In the genomic region with DNA sequence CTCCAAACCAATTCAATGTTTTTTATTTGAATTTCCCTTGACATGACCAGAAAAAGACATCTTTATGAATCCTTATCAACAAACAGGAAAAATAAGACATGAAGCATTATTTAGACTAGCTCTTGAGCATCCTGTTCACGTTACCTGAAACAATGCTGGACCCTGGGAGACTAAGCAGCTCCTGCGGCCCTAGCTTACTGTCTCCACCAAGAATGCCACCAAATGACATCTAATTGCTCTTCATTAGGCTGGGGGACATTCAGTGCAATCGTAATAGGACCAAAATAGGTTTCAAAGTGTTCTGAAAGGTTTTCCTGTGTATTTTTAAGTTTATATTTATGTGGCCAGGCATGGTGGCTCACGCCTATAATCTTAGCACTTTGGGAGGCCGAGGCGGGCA, we compare ENCODE assay signal across 13 cellular contexts. TPM values are rescaled to one million over a fixed set of nuclear protein-coding genes. Genes with fewer than 3 reads are reported as not detected.
A peak's percentile ranks its signal among the peaks of the same experiment; 100 is the strongest.
DNase-seq lines count a peak whose midpoint lies in the region; ATAC-seq, FAIRE-seq and TF ChIP-seq lines count a peak whose summit lies in the region.
"Had no signal": no experiment of that assay in that cellular context is flagged by ENCODE, and none has a peak within 500 bp of the region (broad histone marks: within the 10 kb centered on the region; RNA-seq: fewer than 3 reads in every experiment).

No MANE protein-coding gene starts in this region.

- TF ChIP-seq CTCF in adrenal gland (IDR thresholded peaks at IDR 0.05), result no peak
- TF ChIP-seq CTCF in D721Med (IDR thresholded peaks at IDR 0.05; ENCODE audit: insufficient read depth, missing control alignments), result no peak

- no peaks in the 10 kb centered on the region for H3K27me3 ChIP-seq in adrenal gland

- H3K9me3 Mint-ChIP-seq in activated CD4-positive, alpha-beta T cell treated with anti-CD3 and anti-CD28 coated beads for 36 hours (ENCODE audit: low read depth), result no peaks in the 10 kb centered on the region
- no peaks in the 10 kb centered on the region for H3K9me3 Mint-ChIP-seq in memory B cell
- H3K9me3 Mint-ChIP-seq: WTC11 had no signal

- 74 to 84% (median 79%) methylated on average over 6 of the region's 6 CpGs for WGBS in adrenal gland, 4 donors

- H3K27ac ChIP-seq in adrenal gland (peak overlapping the region in 4 of 5 donors; percentile 18 to 88 (median 81)), substantia nigra (ENCODE audit: low read depth, low read length, poor library complexity, severe bottlenecking) (peak overlapping the region; percentile 76)

- H3K36me3 Mint-ChIP-seq in activated CD4-positive, alpha-beta T cell treated with anti-CD3 and anti-CD28 coated beads for 36 hours (ENCODE audit: low read depth), result peaks cover 47% of the 10 kb centered on the region
- peaks cover 6% of the 10 kb centered on the region for H3K36me3 Mint-ChIP-seq in memory B cell
- H3K36me3 Mint-ChIP-seq: WTC11 had no signal

- no peaks in the 10 kb centered on the region for H3K27me3 Mint-ChIP-seq in activated CD4-positive, alpha-beta T cell treated with anti-CD3 and anti-CD28 coated beads for 36 hours
- H3K27me3 Mint-ChIP-seq in memory B cell, result no peaks in the 10 kb centered on the region

- intact Hi-C loops in activated CD4-positive, alpha-beta T cell treated with anti-CD3 and anti-CD28 coated beads for 36 hours (cut with DNase I, micrococcal nuclease), result no loop called here
- intact Hi-C loops in adrenal gland (cut with DNase I), result no loop called here

- no peak for TF ChIP-seq POLR2A in adrenal gland (IDR thresholded peaks at IDR 0.05)

- POLR2A ChIA-PET in activated CD4-positive, alpha-beta T cell treated with anti-CD3 and anti-CD28 coated beads for 36 hours (lab: Charles Lee), result interaction anchor here (1.1 to 1.8 kb wide), 3 partner anchors 24 to 74 kb away, joined by 3 to 8 read pairs (median 4); partner anchors contain the start of gene NFE2L2

- peaks cover 74% of the 10 kb centered on the region for H3K4me1 Mint-ChIP-seq in activated CD4-positive, alpha-beta T cell treated with anti-CD3 and anti-CD28 coated beads for 36 hours
- peaks cover 47% of the 10 kb centered on the region for H3K4me1 Mint-ChIP-seq in memory B cell

- no peak for ATAC-seq in activated CD4-positive, alpha-beta T cell treated with anti-CD3 and anti-CD28 coated beads for 36 hours
- no peak for ATAC-seq in memory B cell (ENCODE audit: low read depth)
- ATAC-seq: WTC11 had no signal

- peak overlapping the region; percentile 72 for H3K27ac Mint-ChIP-seq in activated CD4-positive, alpha-beta T cell treated with anti-CD3 and anti-CD28 coated beads for 36 hours
- H3K27ac Mint-ChIP-seq in memory B cell, result peak overlapping the region; percentile 55
- H3K27ac Mint-ChIP-seq: WTC11 had no signal

- H3K9me3 ChIP-seq in adrenal gland (replicated peaks in 1 of 3), result no peaks in the 10 kb centered on the region

- H3K36me3 ChIP-seq in adrenal gland (replicated peaks in 1 of 2), result peaks cover 0 to 5% of the 10 kb centered on the region in 2 donors

- H3K4me3 ChIP-seq in adrenal gland, result peak overlapping the region in 1 of 4 donors; percentile 4

- CTCF ChIA-PET in activated CD4-positive, alpha-beta T cell treated with anti-CD3 and anti-CD28 coated beads for 36 hours (lab: Charles Lee), result interaction anchor here (0.7 to 3.0 kb wide), 6 partner anchors 8 to 485 kb away, joined by 3 to 22 read pairs (median 5); partner anchors contain the start of gene NFE2L2

- no peak overlapping the region for H3K4me3 Mint-ChIP-seq in activated CD4-positive, alpha-beta T cell treated with anti-CD3 and anti-CD28 coated beads for 36 hours
- H3K4me3 Mint-ChIP-seq in memory B cell, result peak overlapping the region; percentile 41
- H3K4me3 Mint-ChIP-seq: WTC11 had no signal

- FAIRE-seq in D721Med (lab: Jason Lieb, UNC), result no peak
- FAIRE-seq: A204.1 had no signal

- no peak for DNase-seq in activated CD4-positive, alpha-beta T cell treated with anti-CD3 and anti-CD28 coated beads for 36 hours
- no peak for DNase-seq in activated CD4-positive, alpha-beta T cell treated with anti-CD3 and anti-CD28 coated beads for 1 hour
- DNase-seq in adrenal gland (no peak), memory B cell (ENCODE audit: low spot score in 2 of 2) (no peak), substantia nigra (lab: John Stamatoyannopoulos, UW) (no peak), NAMALWA (ENCODE audit: low spot score) (no peak), AG08396 (ENCODE audit: low spot score) (no peak), D721Med (ENCODE audit: insufficient read length, low spot score) (no peak)
- DNase-seq: erythroblast, kidney glomerular epithelial cell, NCI-H2081 had no signal

- H3K4me1 ChIP-seq in adrenal gland (replicated peaks in 1 of 2), result peaks cover 72 to 85% of the 10 kb centered on the region in 2 donors

RNA-seq across cellular contexts. Expression of gene NFE2L2, which starts 25.5 kb away (rescaled TPM):
- total RNA-seq in activated CD4-positive, alpha-beta T cell treated with anti-CD3 and anti-CD28 coated beads for 36 hours, result 10 to 100 TPM; 56.6 to 81.5 TPM
- total RNA-seq in adrenal gland, result 100 to 1,000 TPM in 2 of 8 donors, 10 to 100 TPM in 6; 54.4 to 119 (median 82.4) TPM
- polyA plus RNA-seq in adrenal gland, result 10 to 100 TPM; 41.1 to 87.6 (median 52.7) TPM

RNA-seq across cellular contexts. Expression of gene HNRNPA3, which starts 26.5 kb away (rescaled TPM):
- 100 to 1,000 TPM; 200 to 290 TPM for total RNA-seq in activated CD4-positive, alpha-beta T cell treated with anti-CD3 and anti-CD28 coated beads for 36 hours
- total RNA-seq in adrenal gland, result 100 to 1,000 TPM in 4 of 8 donors, 10 to 100 TPM in 4; 22.6 to 131 (median 70.2) TPM
- polyA plus RNA-seq in adrenal gland, result 100 to 1,000 TPM; 175 to 223 (median 212) TPM
